ENCODE assay signal across 8 cellular contexts in genomic region chr1:182029379-182030331, GRCh38. TPM values are rescaled to one million over a fixed set of nuclear protein-coding genes. Genes with fewer than 3 reads are reported as not detected.
A peak's percentile ranks its signal among the peaks of the same experiment; 100 is the strongest.
DNase-seq lines count a peak whose midpoint lies in the region; ATAC-seq and TF ChIP-seq lines count a peak whose summit lies in the region.

No MANE protein-coding gene starts in this region.

- peak in 1 of 4 donors; percentile 23 for TF ChIP-seq EP300 in upper lobe of left lung (IDR thresholded peaks at IDR 0.05)

- TF ChIP-seq POLR2A in adrenal gland (IDR thresholded peaks at IDR 0.05), result peak; percentile 77 to 93
- peak in 3 of 4 donors; percentile 75 to 90 (median 77) for TF ChIP-seq POLR2A in upper lobe of left lung (IDR thresholded peaks at IDR 0.05)

- no peaks in the 10 kb centered on the region for H3K27me3 ChIP-seq in adrenal gland
- H3K27me3 ChIP-seq in upper lobe of left lung, result no peaks in the 10 kb centered on the region

- no peaks in the 10 kb centered on the region for H3K36me3 ChIP-seq in adrenal gland (replicated peaks in 1 of 2)
- H3K36me3 ChIP-seq in upper lobe of left lung, result no peaks in the 10 kb centered on the region

- ATAC-seq in HG02798 (IDR thresholded peaks at IDR 0.05; ENCODE audit: poor library complexity, unreplicated experiment), result peak; percentile 95
- ATAC-seq in left cardiac atrium, result peak; percentile 99 to 100
- peak; percentile 99 for ATAC-seq in upper lobe of left lung (ENCODE audit: low FRiP score in 2 of 2)

- H3K4me3 ChIP-seq in GM12875 (ENCODE audit: low read depth, low read length), result peak overlapping the region; percentile 47
- peak overlapping the region in 3 of 4 donors; percentile 12 to 74 (median 59) for H3K4me3 ChIP-seq in adrenal gland
- H3K4me3 ChIP-seq in upper lobe of left lung, result peak overlapping the region; percentile 58 to 82 (median 67)

- H3K4me1 ChIP-seq in adrenal gland (replicated peaks in 1 of 2) (peaks cover 0 to 7% of the 10 kb centered on the region in 2 donors), upper lobe of left lung (peaks cover 7 to 13% (median 7%) of the 10 kb centered on the region in 4 donors)

- intact Hi-C loops in adrenal gland (cut with DNase I) (no loop called here), left cardiac atrium (cut with DNase I) (no loop called here), posterior cingulate gyrus (cut with DNase I) (no loop called here)

- H3K9me3 ChIP-seq in adrenal gland (replicated peaks in 1 of 3) (no peaks in the 10 kb centered on the region), upper lobe of left lung (no peaks in the 10 kb centered on the region)

- TF ChIP-seq CTCF in GM12875 (IDR thresholded peaks at IDR 0.05; ENCODE audit: borderline replicate concordance, insufficient read depth, low read depth, low read length) (no peak), adrenal gland (IDR thresholded peaks at IDR 0.05) (peak; percentile 23 to 58 (median 44)), upper lobe of left lung (IDR thresholded peaks at IDR 0.05) (peak; percentile 45 to 77 (median 55))

- WGBS in adrenal gland, 4 donors, result 0 to 3% (median 1%) methylated on average over 15 to 68 of the region's 68 CpGs
- WGBS in upper lobe of left lung, 2 donors, result 1 to 2% methylated on average over 22 to 23 of the region's 68 CpGs

- DNase-seq in NCI-H1417 treated with DMSO at 0.1 percent for 48 hours (lab: John Stamatoyannopoulos, UW), result peak; percentile 75
- peak; percentile 97 for DNase-seq in SW480 (ENCODE audit: low spot score)
- DNase-seq in adrenal gland, result peak; percentile 98 to 99 (median 99)
- peak; percentile 96 for DNase-seq in left cardiac atrium
- DNase-seq in posterior cingulate gyrus, result peak; percentile 90 to 99 (median 96)
- DNase-seq in upper lobe of left lung, result peak; percentile 98 to 99

- H3K27ac ChIP-seq in adrenal gland, result peak overlapping the region; percentile 38 to 90 (median 58)
- peak overlapping the region; percentile 78 to 93 (median 88) for H3K27ac ChIP-seq in upper lobe of left lung

RNA-seq across cellular contexts. Expression of gene ZNF648, which starts 31.9 kb away (rescaled TPM):
- total RNA-seq in adrenal gland (under 1 TPM in 1 of 8 donors, not detected in 7; 0.14 TPM), left cardiac atrium (not detected), upper lobe of left lung (1 to 10 TPM in 1 of 6 donors, under 1 TPM in 3, not detected in 2; 0.15 to 1.0 (median 0.36) TPM)
- polyA plus RNA-seq in adrenal gland, result not detected

Comparison
In these comparisons a context has a peak if more than half of its experiments do, and no peak if none do; other contexts are left out.
1. Peak in every context shown above with its lines: DNase-seq, ATAC-seq, H3K4me3 ChIP-seq and H3K27ac ChIP-seq.